19 cellular contexts compared by ENCODE assay signal in the genomic region with DNA sequence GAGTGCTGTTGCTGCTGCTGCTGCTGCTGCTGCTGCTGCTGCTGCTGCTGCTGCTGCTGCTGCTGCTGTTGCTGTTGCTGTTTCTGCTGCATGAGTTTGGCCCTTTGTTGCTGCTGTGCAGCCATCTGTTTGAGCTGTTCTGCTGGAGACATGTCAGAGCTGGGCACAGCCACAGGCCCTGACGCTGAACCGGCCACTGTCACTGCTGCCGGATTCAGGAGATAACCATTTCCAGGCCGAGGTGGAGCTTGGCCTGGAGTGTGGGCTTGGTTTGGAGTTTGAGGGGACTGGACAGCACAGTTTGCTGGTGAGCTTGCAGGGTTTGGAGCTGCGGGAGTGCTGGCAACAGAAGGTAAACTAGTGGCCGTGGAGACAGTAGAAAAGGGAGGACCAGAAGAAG.
A peak's percentile ranks its signal among the peaks of the same experiment; 100 is the strongest.
DNase-seq lines count a peak whose midpoint lies in the region; ATAC-seq and TF ChIP-seq lines count a peak whose summit lies in the region.
"Had no signal": no experiment of that assay in that cellular context is flagged by ENCODE, and none has a peak within 500 bp of the region (broad histone marks: within the 10 kb centered on the region; RNA-seq: fewer than 3 reads in every experiment).

No MANE protein-coding gene starts in this region.

- H3K4me3 Mint-ChIP-seq in H9: no peak overlapping the region
- peak overlapping the region; percentile 28 for H3K4me3 Mint-ChIP-seq in glutamatergic neuron (ENCODE audit: unreplicated experiment)
- no peak overlapping the region for H3K4me3 Mint-ChIP-seq in stimulated activated memory B cell treated with anti-CD40 and anti-IgM and Interleukin-4, amounts not matched to agents 10 μg/mL and 1 μg/mL and 100 μg/mL, for 72 hours
- no peak overlapping the region for H3K4me3 Mint-ChIP-seq in activated naive CD8-positive, alpha-beta T cell treated with anti-CD3 and anti-CD28 coated beads, Interleukin-2, amount 50 U/mL, for 24 hours
- H3K4me3 Mint-ChIP-seq: CD8-positive, alpha-beta memory T cell; GM23338 had no signal

- no peaks in the 10 kb centered on the region for H3K36me3 ChIP-seq in mammary epithelial cell (ENCODE audit: insufficient read depth, low read length)

- H3T11ph ChIP-seq in H9 (ENCODE audit: low read length): no peak overlapping the region

- H3K9ac ChIP-seq in H9 (ENCODE audit: extremely low read depth, insufficient read length, low read length): no peak overlapping the region
- H3K9ac ChIP-seq in mammary epithelial cell (ENCODE audit: insufficient read depth, low read length): no peak overlapping the region
- H3K9ac ChIP-seq: BLaER1 treated with 17β-estradiol and CSF1 and Interleukin-3, amounts not matched to agents 10 nM and 100 nM had no signal

- H3K27ac Mint-ChIP-seq in H9 (no peak overlapping the region), glutamatergic neuron (ENCODE audit: unreplicated experiment) (peak overlapping the region; percentile 57)
- no peak overlapping the region for H3K27ac Mint-ChIP-seq in stimulated activated memory B cell treated with anti-CD40 and anti-IgM and Interleukin-4, amounts not matched to agents 10 μg/mL and 1 μg/mL and 100 μg/mL, for 72 hours
- no peak overlapping the region for H3K27ac Mint-ChIP-seq in activated naive CD8-positive, alpha-beta T cell treated with anti-CD3 and anti-CD28 coated beads, Interleukin-2, amount 50 U/mL, for 24 hours
- H3K27ac Mint-ChIP-seq: GM23338 had no signal

- H3K27me3 Mint-ChIP-seq in H9 (ENCODE audit: low read depth) (no peaks in the 10 kb centered on the region; the same call in 1 of the 2 replicates), glutamatergic neuron (ENCODE audit: unreplicated experiment) (peaks cover 7% of the 10 kb centered on the region)
- peaks cover 25% of the 10 kb centered on the region for H3K27me3 Mint-ChIP-seq in stimulated activated memory B cell treated with anti-CD40 and anti-IgM and Interleukin-4, amounts not matched to agents 10 μg/mL and 1 μg/mL and 100 μg/mL, for 72 hours
- no peaks in the 10 kb centered on the region for H3K27me3 Mint-ChIP-seq in activated naive CD8-positive, alpha-beta T cell treated with anti-CD3 and anti-CD28 coated beads, Interleukin-2, amount 50 U/mL, for 24 hours

- peak overlapping the region; percentile 16; the same call in 1 of the 2 replicates for H3K14ac ChIP-seq in H9 (ENCODE audit: insufficient read depth, low read length)

- H4K8ac ChIP-seq in H9 (replicated peaks; ENCODE audit: insufficient read length, low read depth, low read length): no peak overlapping the region

- CTCF ChIA-PET in RWPE1 (lab: Yijun Ruan, JAX) (interaction anchor here (0.6 kb wide), 1 partner anchor 25 kb away, joined by 3 read pairs; no protein-coding TSS in a partner anchor), mammary epithelial cell (lab: Charles Lee; ENCODE audit: low non-redundant PET) (no interaction called here)

- H2BK120ac ChIP-seq in H9 (ENCODE audit: low read depth, low read length, poor library complexity, severe bottlenecking): no peak overlapping the region

- H3K27ac ChIP-seq in H9 (ENCODE audit: insufficient read length, low read depth, low read length): no peak overlapping the region
- H3K27ac ChIP-seq in RWPE1: peak overlapping the region; percentile 87
- H3K27ac ChIP-seq in mammary epithelial cell (ENCODE audit: insufficient read depth, low read depth, low read length): no peak overlapping the region

- no peak overlapping the region for H3K4me2 ChIP-seq in H9 (ENCODE audit: insufficient read depth, insufficient read length, low read length)
- no peak overlapping the region for H3K4me2 ChIP-seq in mammary epithelial cell (ENCODE audit: insufficient read depth, low read depth, low read length)
- H3K4me2 ChIP-seq: GM23338 had no signal

- POLR2A ChIA-PET in RWPE1 (lab: Yijun Ruan, JAX; ENCODE audit: low non-redundant PET): interaction anchor here (0.6 kb wide), 1 partner anchor 57 kb away, joined by 6 read pairs; no protein-coding TSS in a partner anchor

- H3K79me1 ChIP-seq in H9 (ENCODE audit: insufficient read depth, low read depth, low read length, poor library complexity, severe bottlenecking): no peaks in the 10 kb centered on the region

- H3K9me3 ChIP-seq in H9 (ENCODE audit: control insufficient read depth, low read depth, low read length) (no peaks in the 10 kb centered on the region), mammary epithelial cell (replicated peaks; ENCODE audit: insufficient read depth, low read length) (no peaks in the 10 kb centered on the region)

- H4K91ac ChIP-seq in H9 (ENCODE audit: insufficient read length, low read depth, low read length): no peak overlapping the region

- H2BK20ac ChIP-seq in H9 (ENCODE audit: low read depth, low read length, poor library complexity, severe bottlenecking): no peak overlapping the region

- TF ChIP-seq POLR2A in lower leg skin (IDR thresholded peaks at IDR 0.05): no peak

- no peak overlapping the region for H3K23ac ChIP-seq in H9 (ENCODE audit: insufficient read length, low read depth, low read length)

- no peaks in the 10 kb centered on the region for H3K23me2 ChIP-seq in H9 (ENCODE audit: insufficient read length, low read depth, low read length, poor library complexity, severe bottlenecking)

- H3K4me1 ChIP-seq in H9 (ENCODE audit: insufficient read depth, low read length) (no peaks in the 10 kb centered on the region; the same call in 1 of the 2 replicates), mammary epithelial cell (ENCODE audit: insufficient read depth, low read length) (peaks cover 43% of the 10 kb centered on the region)

- H2AFZ ChIP-seq in H9 (ENCODE audit: low read length) (no peak overlapping the region), mammary epithelial cell (ENCODE audit: low read depth, low read length) (no peak overlapping the region)
- H2AFZ ChIP-seq: GM23338 had no signal

- no peak overlapping the region for H3K4me3 ChIP-seq in mammary epithelial cell (replicated peaks in 1 of 3; ENCODE audit: insufficient read depth in 1 of 3, low read depth in 2 of 3, low read length in 3 of 3)
- H3K4me3 ChIP-seq in lower leg skin (ENCODE audit: low read depth, poor library complexity, severe bottlenecking): no peak overlapping the region
- H3K4me3 ChIP-seq: GM12878, GM23338, K562 had no signal

- H3K79me2 ChIP-seq in H9 (ENCODE audit: insufficient read depth, low read length): no peaks in the 10 kb centered on the region
- no peaks in the 10 kb centered on the region for H3K79me2 ChIP-seq in mammary epithelial cell (ENCODE audit: insufficient read depth, low read length)

- H3K9me3 Mint-ChIP-seq in H9: no peaks in the 10 kb centered on the region
- H3K9me3 Mint-ChIP-seq in glutamatergic neuron (ENCODE audit: unreplicated experiment): peaks cover 5% of the 10 kb centered on the region
- H3K9me3 Mint-ChIP-seq in stimulated activated memory B cell treated with anti-CD40 and anti-IgM and Interleukin-4, amounts not matched to agents 10 μg/mL and 1 μg/mL and 100 μg/mL, for 72 hours: no peaks in the 10 kb centered on the region
- H3K9me3 Mint-ChIP-seq in activated naive CD8-positive, alpha-beta T cell treated with anti-CD3 and anti-CD28 coated beads, Interleukin-2, amount 50 U/mL, for 24 hours: no peaks in the 10 kb centered on the region
- H3K9me3 Mint-ChIP-seq: GM23338 had no signal

- DNase-seq in H9 (no peak), RWPE1 (ENCODE audit: low spot score) (no peak), glutamatergic neuron (peak; percentile 42), mammary epithelial cell (no peak), lower leg skin (ENCODE audit: low spot score in 2 of 2) (no peak)
- DNase-seq in activated naive CD8-positive, alpha-beta T cell treated with anti-CD3 and anti-CD28 coated beads, Interleukin-2, amount 50 U/mL, for 24 hours: no peak
- DNase-seq: CD8-positive, alpha-beta memory T cell; DMS53; EL; NCI-H1105; NCI-H2107; NCI-H2227 treated with DMSO at 0.1 percent for 48 hours; NCI-H524; NCI-H82 had no signal

- H2AK5ac ChIP-seq in H9 (ENCODE audit: insufficient read length, low read length): no peak overlapping the region

- intact Hi-C loops in mammary epithelial cell (cut with micrococcal nuclease) (loop anchor here (5.0 to 10.0 kb wide), 3 partner anchors 225 to 362 kb away; a partner anchor contains a TSS), lower leg skin (cut with DNase I; ENCODE audit: low total_unique reads) (no loop called here)

- no peak overlapping the region for H4K5ac ChIP-seq in H9 (ENCODE audit: insufficient read length, low read depth, low read length)

- no peak overlapping the region for H2BK12ac ChIP-seq in H9 (ENCODE audit: insufficient read length, low read depth, low read length)

- no TSS peak for BruUV-seq in mammary epithelial cell (replicated peaks; lab: Mats Ljungman, UMichigan)

- in situ Hi-C loops in mammary epithelial cell (cut with MboI; ENCODE audit: low sequenced_read_pairs in 2 of 2): no loop called here

- no CpG with 5 or more reads among the region's 6 CpGs for WGBS in H9 (ENCODE audit: extremely low coverage, insufficient read length, low lambda C conversion rate)
- WGBS in mammary epithelial cell (ENCODE audit: low coverage, missing lambda C conversion rate): 82% methylated on average over 4 of the region's 6 CpGs
- 57 to 74% methylated on average over 6 of the region's 6 CpGs for WGBS in lower leg skin, 2 donors

- H3K36me3 Mint-ChIP-seq in H9 (ENCODE audit: insufficient read depth in 1 of 3, low read depth in 3 of 3) (no peaks in the 10 kb centered on the region), glutamatergic neuron (ENCODE audit: unreplicated experiment) (no peaks in the 10 kb centered on the region)
- H3K36me3 Mint-ChIP-seq in stimulated activated memory B cell treated with anti-CD40 and anti-IgM and Interleukin-4, amounts not matched to agents 10 μg/mL and 1 μg/mL and 100 μg/mL, for 72 hours: no peaks in the 10 kb centered on the region
- no peaks in the 10 kb centered on the region for H3K36me3 Mint-ChIP-seq in activated naive CD8-positive, alpha-beta T cell treated with anti-CD3 and anti-CD28 coated beads, Interleukin-2, amount 50 U/mL, for 24 hours (ENCODE audit: low read depth)
- H3K36me3 Mint-ChIP-seq: CD8-positive, alpha-beta memory T cell had no signal

- H3K4ac ChIP-seq in H9 (ENCODE audit: low read depth, low read length): no peak overlapping the region

- H3K4me1 Mint-ChIP-seq in H9: peaks cover 16 to 18% of the 10 kb centered on the region in 2 experiments
- peaks cover 33% of the 10 kb centered on the region for H3K4me1 Mint-ChIP-seq in glutamatergic neuron (ENCODE audit: low read depth, unreplicated experiment)
- H3K4me1 Mint-ChIP-seq in stimulated activated memory B cell treated with anti-CD40 and anti-IgM and Interleukin-4, amounts not matched to agents 10 μg/mL and 1 μg/mL and 100 μg/mL, for 72 hours: no peaks in the 10 kb centered on the region
- H3K4me1 Mint-ChIP-seq in activated naive CD8-positive, alpha-beta T cell treated with anti-CD3 and anti-CD28 coated beads, Interleukin-2, amount 50 U/mL, for 24 hours: peaks cover 4% of the 10 kb centered on the region
- H3K4me1 Mint-ChIP-seq: CD8-positive, alpha-beta memory T cell had no signal

- TF ChIP-seq CTCF in H9 (conservative IDR thresholded peaks at IDR 0.05): no peak
- TF ChIP-seq CTCF in RWPE1 (conservative IDR thresholded peaks at IDR 0.05; ENCODE audit: low read depth): no peak
- TF ChIP-seq CTCF in glutamatergic neuron (IDR thresholded peaks at IDR 0.05; ENCODE audit: partially characterized antibody, unreplicated experiment): no peak
- no peak for TF ChIP-seq CTCF in mammary epithelial cell (conservative IDR thresholded peaks at IDR 0.05 in 1 of 2, IDR thresholded peaks at IDR 0.05 in 1 of 2; ENCODE audit: extremely low read depth in 1 of 2, insufficient read depth in 1 of 2, low read depth in 1 of 2, low read length in 2 of 2)
- TF ChIP-seq CTCF in lower leg skin (IDR thresholded peaks at IDR 0.05): no peak

- no peaks in the 10 kb centered on the region for H4K20me1 ChIP-seq in H9 (ENCODE audit: control insufficient read depth, insufficient read depth, insufficient read length)
- H4K20me1 ChIP-seq in mammary epithelial cell (ENCODE audit: insufficient read depth, low read length): no peaks in the 10 kb centered on the region

- H3K18ac ChIP-seq in H9 (ENCODE audit: insufficient read length, low read depth, low read length): no peak overlapping the region

- ATAC-seq in stimulated activated memory B cell treated with anti-CD40 and anti-IgM and Interleukin-4, amounts not matched to agents 10 μg/mL and 1 μg/mL and 100 μg/mL, for 72 hours: peak; percentile 14
- no peak for ATAC-seq in activated naive CD8-positive, alpha-beta T cell treated with anti-CD3 and anti-CD28 coated beads, Interleukin-2, amount 50 U/mL, for 24 hours
- ATAC-seq: GM12878, GM23338, K562 had no signal

- H2BK5ac ChIP-seq in H9 (ENCODE audit: insufficient read length, low read length): no peak overlapping the region

- dilution Hi-C loops in mammary epithelial cell (cut with HindIII; ENCODE audit: low sequenced_read_pairs): no loop called here

- H2BK15ac ChIP-seq in H9 (ENCODE audit: low read depth, low read length): no peak overlapping the region

- H3K27me3 ChIP-seq in H9 (ENCODE audit: insufficient read depth, low read length): no peaks in the 10 kb centered on the region
- H3K27me3 ChIP-seq in mammary epithelial cell (ENCODE audit: insufficient read depth, low read length): no peaks in the 10 kb centered on the region
- H3K27me3 ChIP-seq: BLaER1 treated with 17β-estradiol and CSF1 and Interleukin-3, amounts not matched to agents 10 nM and 100 nM had no signal

- no peak overlapping the region for H3K56ac ChIP-seq in H9 (ENCODE audit: insufficient read length, low read depth, low read length)
